ENCODE assay signal across 15 cellular contexts in genomic region chr7:127387974-127388373, GRCh38.
"Had no signal": no experiment of that assay in that cellular context is flagged by ENCODE, and none has a peak within 500 bp of the region (broad histone marks: within the 10 kb centered on the region; RNA-seq: fewer than 3 reads in every experiment).

No MANE protein-coding gene starts in this region.

- H3K27me3 ChIP-seq: adrenal gland, tibial nerve, uterus had no signal

- H3K27me3 Mint-ChIP-seq: activated CD8-positive, alpha-beta memory T cell treated with anti-CD3 and anti-CD28 coated beads, Interleukin-2, amount 10 ng/mL, durations not matched to agents 7 days and 5 days had no signal

- H3K27ac ChIP-seq: adrenal gland, tibial nerve, uterus, VCaP had no signal

- H3K36me3 ChIP-seq: uterus had no signal

- H3K4me3 Mint-ChIP-seq: activated CD8-positive, alpha-beta memory T cell treated with anti-CD3 and anti-CD28 coated beads, Interleukin-2, amount 10 ng/mL, durations not matched to agents 7 days and 5 days had no signal

- ATAC-seq: activated CD8-positive, alpha-beta memory T cell treated with anti-CD3 and anti-CD28 coated beads, Interleukin-2, amount 10 ng/mL, durations not matched to agents 7 days and 5 days; activated T-cell treated with anti-CD3 and anti-CD28 coated beads, Interleukin-2, amount 50 U/mL, for 4 hours had no signal

- H3K9me3 Mint-ChIP-seq: activated T-cell treated with anti-CD3 and anti-CD28 coated beads, Interleukin-2, amount 50 U/mL, for 4 hours had no signal

- H3K4me3 ChIP-seq: adrenal gland, lung, tibial nerve, uterus had no signal

- DNase-seq: activated CD4-positive, alpha-beta T cell treated with anti-CD3 and anti-CD28 coated beads for 1 hour; activated CD4-positive, alpha-beta T cell treated with anti-CD3 and anti-CD28 coated beads, Interleukin-2, amount 50 U/mL, for 48 hours; activated CD8-positive, alpha-beta memory T cell treated with anti-CD3 and anti-CD28 coated beads, Interleukin-2, amount 10 ng/mL, durations not matched to agents 7 days and 5 days; activated T-cell treated with anti-CD3 and anti-CD28 coated beads, Interleukin-2, amount 50 U/mL, for 4 hours; adrenal gland; islet precursor cell; midbrain; posterior cingulate gyrus; retina; stimulated activated CD4-positive, alpha-beta T cell treated with anti-CD3 and anti-CD28 coated beads, Interleukin-12 subunit alpha, Interleukin-12 subunit beta, amount 100 ng/mL, for 4 hours; stimulated activated CD4-positive, alpha-beta T cell treated with anti-CD3 and anti-CD28 coated beads, Interleukin-2, amount 100 ng/mL, for 24 hours; uterus had no signal

- H3K9me3 ChIP-seq: tibial nerve, uterus had no signal

- H3K27ac Mint-ChIP-seq: activated CD8-positive, alpha-beta memory T cell treated with anti-CD3 and anti-CD28 coated beads, Interleukin-2, amount 10 ng/mL, durations not matched to agents 7 days and 5 days had no signal
